In the genomic region with DNA sequence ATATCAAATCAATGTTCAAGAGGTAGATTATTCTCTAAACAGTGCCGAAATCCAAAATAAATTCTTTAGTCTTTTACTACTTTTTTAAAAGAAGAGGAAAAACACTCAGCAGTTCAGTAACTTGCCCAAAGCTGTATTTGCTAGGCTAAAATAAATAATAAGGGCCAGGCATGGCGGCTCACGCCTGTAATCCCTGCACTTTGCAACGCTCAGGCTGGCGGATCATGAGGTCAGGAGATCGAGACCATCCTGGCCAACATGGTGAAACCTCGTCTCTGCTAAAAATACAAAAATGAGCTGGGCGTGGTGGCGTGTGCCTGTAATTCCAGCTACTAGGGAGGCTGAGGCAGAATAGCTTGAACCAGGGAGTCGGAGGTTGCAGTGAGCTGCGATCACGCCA, we compare ENCODE assay signal across 2 cellular contexts. TPM values are rescaled to one million over a fixed set of nuclear protein-coding genes. Genes with fewer than 3 reads are reported as not detected.
"Had no signal": no experiment of that assay in that cellular context is flagged by ENCODE, and none has a peak within 500 bp of the region (broad histone marks: within the 10 kb centered on the region; RNA-seq: fewer than 3 reads in every experiment).

No MANE protein-coding gene starts in this region.

RNA-seq across cellular contexts. Expression of a gene that starts 18.9 kb away (rescaled TPM):
- total RNA-seq: G401, GM12878 had no signal
- polyA plus RNA-seq: GM12878 had no signal
